Comparison of ENCODE assay signal across 9 cellular contexts in the genomic region with DNA sequence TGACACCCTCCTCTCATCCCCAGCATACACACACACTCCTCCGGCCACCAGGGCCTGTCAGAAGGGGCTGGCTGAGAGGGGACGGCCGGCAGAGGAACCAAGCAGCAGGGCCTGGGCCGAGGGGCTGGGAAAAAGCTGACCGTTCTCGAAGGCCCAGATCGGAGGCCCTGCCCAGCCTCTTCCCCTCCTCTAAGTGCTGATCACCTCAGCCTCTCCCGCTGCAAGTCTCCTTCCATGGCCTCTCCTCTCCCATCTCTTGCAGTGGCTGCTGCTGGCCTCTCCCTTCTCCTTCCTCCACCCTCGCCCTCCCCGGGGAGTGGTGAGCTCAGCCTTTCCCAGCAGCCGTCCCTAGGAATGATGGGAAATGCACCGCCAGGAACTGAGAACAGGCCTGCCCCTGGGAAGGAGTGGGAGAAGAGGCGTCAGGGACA. TPM values are rescaled to one million over a fixed set of nuclear protein-coding genes. Genes with fewer than 3 reads are reported as not detected.
DNase-seq lines count a peak whose midpoint lies in the region; ATAC-seq and TF ChIP-seq lines count a peak whose summit lies in the region.
"Had no signal": no experiment of that assay in that cellular context is flagged by ENCODE, and none has a peak within 500 bp of the region (broad histone marks: within the 10 kb centered on the region; RNA-seq: fewer than 3 reads in every experiment).

No MANE protein-coding gene starts in this region.

- H3K27me3 ChIP-seq in lower lobe of right lung (ENCODE audit: low read depth) (no peaks in the 10 kb centered on the region), stomach (no peaks in the 10 kb centered on the region)

- H3K4me3 ChIP-seq in coronary artery (peak overlapping the region; percentile 68), lower lobe of right lung (peak overlapping the region; percentile 27), stomach (peak overlapping the region in 3 of 4 donors; percentile 0 to 29 (median 27))

- TF ChIP-seq EP300 in stomach (IDR thresholded peaks at IDR 0.05): peak; percentile 69

- TF ChIP-seq POLR2A in stomach (IDR thresholded peaks at IDR 0.05): peak in 1 of 4 donors; percentile 8

- H3K9me3 ChIP-seq in lower lobe of right lung (no peaks in the 10 kb centered on the region), stomach (no peaks in the 10 kb centered on the region)

- H3K27ac ChIP-seq in coronary artery (peak overlapping the region; percentile 56 to 93), lower lobe of right lung (peak overlapping the region; percentile 76), stomach (peak overlapping the region; percentile 70 to 97 (median 97))

- ATAC-seq in lower lobe of right lung (peak; percentile 38 to 45), GM19328 (IDR thresholded peaks at IDR 0.05; ENCODE audit: unreplicated experiment) (no peak), HG02763 (IDR thresholded peaks at IDR 0.05; ENCODE audit: unreplicated experiment) (no peak)

- peak; percentile 80 for DNase-seq in LHCN-M2 (ENCODE audit: low read depth)
- peak; percentile 86 for DNase-seq in coronary artery (ENCODE audit: low spot score)
- no peak for DNase-seq in lower lobe of right lung
- DNase-seq in stomach: peak; percentile 67
- DNase-seq in DMS114 treated with DMSO at 0.1 percent for 48 hours (lab: John Stamatoyannopoulos, UW; ENCODE audit: unreplicated experiment): no peak
- no peak for DNase-seq in stimulated activated CD4-positive, alpha-beta T cell treated with anti-CD3 and anti-CD28 coated beads, Interleukin-15, amount 100 ng/mL, for 24 hours
- DNase-seq: activated effector memory CD4-positive, alpha-beta T cell treated with anti-CD3 and anti-CD28 coated beads, Interleukin-2, amount 50 U/mL, for 16 hours had no signal

- TF ChIP-seq CTCF in coronary artery (IDR thresholded peaks at IDR 0.05): no peak
- no peak for TF ChIP-seq CTCF in lower lobe of right lung (IDR thresholded peaks at IDR 0.05)
- TF ChIP-seq CTCF in stomach (IDR thresholded peaks at IDR 0.05): no peak

- H3K36me3 ChIP-seq in lower lobe of right lung: peaks cover 27% of the 10 kb centered on the region
- peaks cover 0 to 21% (median 15%) of the 10 kb centered on the region in 4 donors for H3K36me3 ChIP-seq in stomach

- WGBS in stomach, 5 donors: 31 to 52% (median 47%) methylated on average over 10 to 13 of the region's 13 CpGs

- H3K4me1 ChIP-seq in lower lobe of right lung (peaks cover 96% of the 10 kb centered on the region), stomach (peaks cover 81 to 100% (median 93%) of the 10 kb centered on the region in 4 donors)

- intact Hi-C loops in lower lobe of right lung (cut with DNase I): no loop called here
- intact Hi-C loops in stomach (cut with DNase I; ENCODE audit: low total_unique reads): no loop called here

RNA-seq across cellular contexts. Expression of gene ARRB1, which starts 39.6 kb away (rescaled TPM):
- 16.7 and 22.4 TPM in 2 replicates for total RNA-seq in LHCN-M2 (2014; rRNA removed)
- 20.4 TPM for polyA plus RNA-seq in LHCN-M2 (2012)
- 187 TPM for total RNA-seq in lower lobe of right lung
- 100 to 1,000 TPM in 1 of 5 donors, 10 to 100 TPM in 4; 44.3 to 151 (median 76.5) TPM for total RNA-seq in stomach
- 10 to 100 TPM; 18.0 to 41.2 (median 33.2) TPM for polyA plus RNA-seq in stomach

Comparison
In these comparisons a context has a peak if more than half of its experiments do, and no peak if none do; other contexts are left out.
1. DNase-seq: peak in LHCN-M2 (single experiment), coronary artery (single experiment) and stomach (single experiment); none in lower lobe of right lung (single experiment), DMS114 treated with DMSO at 0.1 percent for 48 hours (single experiment) and stimulated activated CD4-positive, alpha-beta T cell treated with anti-CD3 and anti-CD28 coated beads, Interleukin-15, amount 100 ng/mL, for 24 hours (single experiment).
2. ATAC-seq: peak in lower lobe of right lung (2 of 2); none in GM19328 (single experiment) and HG02763 (single experiment).
3. Peak in every context shown above with its lines, with median percentiles within 50 percentile points of each other: H3K27ac ChIP-seq and H3K4me3 ChIP-seq.